Comparison of ENCODE assay signal across 20 cellular contexts in genomic region chr15:59309405-59309804, GRCh38.
DNase-seq lines count a peak whose midpoint lies in the region; ATAC-seq, FAIRE-seq and TF ChIP-seq lines count a peak whose summit lies in the region.
"Had no signal": no experiment of that assay in that cellular context is flagged by ENCODE, and none has a peak within 500 bp of the region (broad histone marks: within the 10 kb centered on the region; RNA-seq: fewer than 3 reads in every experiment).

No MANE protein-coding gene starts in this region.

- H3K9me3 ChIP-seq in A549 (no peaks in the 10 kb centered on the region), H9 (ENCODE audit: control insufficient read depth, low read depth, low read length) (no peaks in the 10 kb centered on the region), SU-DHL-6 (ENCODE audit: insufficient read depth, low read length) (no peaks in the 10 kb centered on the region)
- H3K9me3 ChIP-seq: BE2C had no signal

- no peak overlapping the region for H2BK15ac ChIP-seq in H9 (ENCODE audit: low read depth, low read length)

- no peak for TF ChIP-seq CTCF in A549 (IDR thresholded peaks at IDR 0.05)
- no peak for TF ChIP-seq CTCF in H9 (conservative IDR thresholded peaks at IDR 0.05)
- TF ChIP-seq CTCF in SU-DHL-6 (IDR thresholded peaks at IDR 0.05; ENCODE audit: insufficient read depth, low read length, poor library complexity, severe bottlenecking) = no peak

- POLR2A ChIA-PET in A549 (lab: Yijun Ruan, JAX) = interaction anchor here (1.3 kb wide), 1 partner anchor 9 kb away, joined by 3 read pairs; no protein-coding TSS in a partner anchor

- no peaks in the 10 kb centered on the region for H4K20me1 ChIP-seq in H9 (ENCODE audit: control insufficient read depth, insufficient read depth, insufficient read length)
- H4K20me1 ChIP-seq in SU-DHL-6 (ENCODE audit: low read depth, low read length) = peaks cover 3% of the 10 kb centered on the region; the same call in 1 of the 2 replicates

- no peak overlapping the region for H2BK20ac ChIP-seq in H9 (ENCODE audit: low read depth, low read length, poor library complexity, severe bottlenecking)

- peak overlapping the region in 2 of 3 experiments; percentile 3 to 59; a peak in 1 of 7 replicates for H3K27ac Mint-ChIP-seq in H9
- peak overlapping the region; percentile 61 for H3K27ac Mint-ChIP-seq in stimulated activated memory B cell treated with anti-CD40 and anti-IgM and Interleukin-4, amounts not matched to agents 10 μg/mL and 1 μg/mL and 100 μg/mL, for 72 hours
- H3K27ac Mint-ChIP-seq: CD4-positive, alpha-beta memory T cell had no signal

- no peak overlapping the region for H3K14ac ChIP-seq in H9 (ENCODE audit: insufficient read depth, low read length)

- no peak overlapping the region for H2BK12ac ChIP-seq in H9 (ENCODE audit: insufficient read length, low read depth, low read length)

- no peaks in the 10 kb centered on the region; a peak in 1 of 7 replicates for H3K36me3 Mint-ChIP-seq in H9 (ENCODE audit: insufficient read depth in 1 of 3, low read depth in 3 of 3)
- peaks cover 23% of the 10 kb centered on the region for H3K36me3 Mint-ChIP-seq in stimulated activated memory B cell treated with anti-CD40 and anti-IgM and Interleukin-4, amounts not matched to agents 10 μg/mL and 1 μg/mL and 100 μg/mL, for 72 hours
- H3K36me3 Mint-ChIP-seq: CD4-positive, alpha-beta memory T cell had no signal

- CTCF ChIA-PET in A549 (lab: Yijun Ruan, JAX) = interaction anchor here (0.9 to 1.5 kb wide), 3 partner anchors 12 to 62 kb away, joined by 3 to 4 read pairs (median 4); no protein-coding TSS in a partner anchor

- no peak for FAIRE-seq in A549 (lab: Jason Lieb, UNC)
- FAIRE-seq: D721Med, G401.6, GM12892, K562 had no signal

- no peak overlapping the region for H3K56ac ChIP-seq in H9 (ENCODE audit: insufficient read length, low read depth, low read length)

- no peaks in the 10 kb centered on the region for H3K79me2 ChIP-seq in H9 (ENCODE audit: insufficient read depth, low read length)
- H3K79me2 ChIP-seq in SU-DHL-6 (ENCODE audit: insufficient read depth, low read length) = peaks cover 94% of the 10 kb centered on the region

- H2AK5ac ChIP-seq in H9 (ENCODE audit: insufficient read length, low read length) = no peak overlapping the region

- H3K4me1 Mint-ChIP-seq in H9 = peaks cover 30 to 35% of the 10 kb centered on the region in 2 experiments
- peaks cover 80% of the 10 kb centered on the region for H3K4me1 Mint-ChIP-seq in stimulated activated memory B cell treated with anti-CD40 and anti-IgM and Interleukin-4, amounts not matched to agents 10 μg/mL and 1 μg/mL and 100 μg/mL, for 72 hours
- H3K4me1 Mint-ChIP-seq: CD4-positive, alpha-beta memory T cell had no signal

- H3K27me3 Mint-ChIP-seq in H9 (ENCODE audit: low read depth) = no peaks in the 10 kb centered on the region
- no peaks in the 10 kb centered on the region for H3K27me3 Mint-ChIP-seq in stimulated activated memory B cell treated with anti-CD40 and anti-IgM and Interleukin-4, amounts not matched to agents 10 μg/mL and 1 μg/mL and 100 μg/mL, for 72 hours

- no peak overlapping the region for H3K4me3 ChIP-seq in A549
- H3K4me3 ChIP-seq in SU-DHL-6 (ENCODE audit: insufficient read depth, low read length, poor library complexity, severe bottlenecking) = no peak overlapping the region
- H3K4me3 ChIP-seq: K562 had no signal

- H3K27ac ChIP-seq in A549 (peak overlapping the region; percentile 20 to 85), H9 (ENCODE audit: insufficient read length, low read depth, low read length) (no peak overlapping the region), SU-DHL-6 (ENCODE audit: low read depth, low read length) (0 out of 2 replicates have a peak overlapping the region, but pooled peaks have one; percentile 28)
- H3K27ac ChIP-seq: C4-2B, HL-60 had no signal

- ATAC-seq in A549 (no peak), GM18498 (IDR thresholded peaks at IDR 0.05; ENCODE audit: unreplicated experiment) (no peak)
- ATAC-seq in stimulated activated memory B cell treated with anti-CD40 and anti-IgM and Interleukin-4, amounts not matched to agents 10 μg/mL and 1 μg/mL and 100 μg/mL, for 72 hours = no peak
- ATAC-seq: HCT116, K562 had no signal

- no peak overlapping the region for H4K8ac ChIP-seq in H9 (replicated peaks; ENCODE audit: insufficient read length, low read depth, low read length)

- H3K9me2 ChIP-seq in SU-DHL-6 (replicated peaks; ENCODE audit: insufficient read depth, low read length) = no peaks in the 10 kb centered on the region

- no peak overlapping the region for H3K4me3 Mint-ChIP-seq in H9
- H3K4me3 Mint-ChIP-seq in stimulated activated memory B cell treated with anti-CD40 and anti-IgM and Interleukin-4, amounts not matched to agents 10 μg/mL and 1 μg/mL and 100 μg/mL, for 72 hours = no peak overlapping the region
- H3K4me3 Mint-ChIP-seq: CD4-positive, alpha-beta memory T cell had no signal

- H3K18ac ChIP-seq in H9 (ENCODE audit: insufficient read length, low read depth, low read length) = no peak overlapping the region

- no peaks in the 10 kb centered on the region for H3K27me3 ChIP-seq in H9 (ENCODE audit: insufficient read depth, low read length)
- no peaks in the 10 kb centered on the region for H3K27me3 ChIP-seq in SU-DHL-6 (ENCODE audit: low read length)

- no peaks in the 10 kb centered on the region for H3K9me3 Mint-ChIP-seq in H9
- no peaks in the 10 kb centered on the region for H3K9me3 Mint-ChIP-seq in stimulated activated memory B cell treated with anti-CD40 and anti-IgM and Interleukin-4, amounts not matched to agents 10 μg/mL and 1 μg/mL and 100 μg/mL, for 72 hours
- H3K9me3 Mint-ChIP-seq: CD4-positive, alpha-beta memory T cell had no signal

- H2BK120ac ChIP-seq in H9 (ENCODE audit: low read depth, low read length, poor library complexity, severe bottlenecking) = no peak overlapping the region

- H3K4me1 ChIP-seq in A549 = peaks cover 90% of the 10 kb centered on the region
- H3K4me1 ChIP-seq in H9 (ENCODE audit: insufficient read depth, low read length) = no peaks in the 10 kb centered on the region; the same call in 1 of the 2 replicates
- H3K4me1 ChIP-seq: BE2C had no signal

- H3F3A ChIP-seq in SU-DHL-6 (ENCODE audit: insufficient read depth) = peaks cover 61% of the 10 kb centered on the region

- 63% methylated on average over 5 of the region's 5 CpGs for WGBS in A549 (ENCODE audit: missing lambda C conversion rate)
- no CpG with 5 or more reads among the region's 5 CpGs for WGBS in H9 (ENCODE audit: extremely low coverage, insufficient read length, low lambda C conversion rate)

- TF ChIP-seq EP300 in A549 (IDR thresholded peaks at IDR 0.05) = no peak

- DNase-seq in A549 (ENCODE audit: low read depth in 1 of 2, low spot score in 1 of 2) (no peak), H9 (no peak), NCI-H748 treated with DMSO at 0.1 percent for 48 hours (lab: John Stamatoyannopoulos, UW) (no peak), GF-D8 (lab: John Stamatoyannopoulos, UW) (no peak)
- DNase-seq: 8988T; BE2C; CD4-positive, alpha-beta memory T cell; DMS153; DMS79 treated with DMSO at 0.1 percent for 48 hours; EL had no signal

- no peak for TF ChIP-seq RAD21 in A549 (conservative IDR thresholded peaks at IDR 0.05 in 1 of 2, IDR thresholded peaks at IDR 0.05 in 1 of 2)

- H3K79me1 ChIP-seq in H9 (ENCODE audit: insufficient read depth, low read depth, low read length, poor library complexity, severe bottlenecking) = no peaks in the 10 kb centered on the region

- no peak overlapping the region for H4K5ac ChIP-seq in H9 (ENCODE audit: insufficient read length, low read depth, low read length)

- no peak for TF ChIP-seq POLR2A in A549 (IDR thresholded peaks at IDR 0.05; ENCODE audit: low read length)

- H3T11ph ChIP-seq in H9 (ENCODE audit: low read length) = no peak overlapping the region

- no peak overlapping the region for H3K4ac ChIP-seq in H9 (ENCODE audit: low read depth, low read length)

- H2AFZ ChIP-seq in H9 (ENCODE audit: low read length) (no peak overlapping the region), SU-DHL-6 (ENCODE audit: low read depth, low read length, severe bottlenecking) (no peak overlapping the region)

- H3K9ac ChIP-seq in H9 (ENCODE audit: extremely low read depth, insufficient read length, low read length) = no peak overlapping the region
- no peak overlapping the region for H3K9ac ChIP-seq in SU-DHL-6 (ENCODE audit: low read length)

- H3K4me2 ChIP-seq in A549 = peak overlapping the region; percentile 11; the same call in 1 of the 3 replicates
- H3K4me2 ChIP-seq in H9 (ENCODE audit: insufficient read depth, insufficient read length, low read length) = no peak overlapping the region
- no peak overlapping the region for H3K4me2 ChIP-seq in SU-DHL-6 (ENCODE audit: low read depth, low read length, poor library complexity, severe bottlenecking)

- H4K91ac ChIP-seq in H9 (ENCODE audit: insufficient read length, low read depth, low read length) = no peak overlapping the region

- no peak overlapping the region for H3K23ac ChIP-seq in H9 (ENCODE audit: insufficient read length, low read depth, low read length)

- H3K23me2 ChIP-seq in H9 (ENCODE audit: insufficient read length, low read depth, low read length, poor library complexity, severe bottlenecking) = no peaks in the 10 kb centered on the region

- H2BK5ac ChIP-seq in H9 (ENCODE audit: insufficient read length, low read length) = no peak overlapping the region

- no peaks in the 10 kb centered on the region for H3K36me3 ChIP-seq in SU-DHL-6 (ENCODE audit: low read length)
- H3K36me3 ChIP-seq: BE2C had no signal

TF ChIP-seq in A549, 52 proteins besides CTCF, POLR2A, EP300 and RAD21:
- no peak for TF ChIP-seq ATOH8 (CRISPR knock-in tag; IDR thresholded peaks at IDR 0.05; ENCODE audit: low read depth)
- TF ChIP-seq HOXA7 (CRISPR knock-in tag; IDR thresholded peaks at IDR 0.05) = no peak
- TF ChIP-seq JUNB (IDR thresholded peaks at IDR 0.05) = no peak
- no peak for TF ChIP-seq KDM5A (IDR thresholded peaks at IDR 0.05)
- no peak for TF ChIP-seq MAFK (IDR thresholded peaks at IDR 0.05; ENCODE audit: partially characterized antibody)
- TF ChIP-seq POLR2AphosphoS2 (conservative IDR thresholded peaks at IDR 0.05; ENCODE audit: low read length) = no peak
- TF ChIP-seq HOXB5 (CRISPR knock-in tag; IDR thresholded peaks at IDR 0.05) = no peak
- TF ChIP-seq KDM1A (IDR thresholded peaks at IDR 0.05; ENCODE audit: low read depth) = no peak
- no peak for TF ChIP-seq RFX5 (IDR thresholded peaks at IDR 0.05)
